In genomic region chr21:33924079-33924765, GRCh38 we compare ENCODE assay signal across 8 cellular contexts. TPM values are rescaled to one million over a fixed set of nuclear protein-coding genes. Genes with fewer than 3 reads are reported as not detected.
A peak's percentile ranks its signal among the peaks of the same experiment; 100 is the strongest.
DNase-seq lines count a peak whose midpoint lies in the region; ATAC-seq, FAIRE-seq and TF ChIP-seq lines count a peak whose summit lies in the region.

No MANE protein-coding gene starts in this region.

- peaks cover 10% of the 10 kb centered on the region for H3K4me1 Mint-ChIP-seq in chondrocyte (ENCODE audit: low read depth)

- intact Hi-C loops in HepG2 (cut with micrococcal nuclease; ENCODE audit: unreplicated experiment): loop anchor here (2.0 to 5.0 kb wide), 4 partner anchors 148 to 425 kb away; partner anchors contain the start of genes MRPS6 and SLC5A3

- in situ Hi-C loops in HepG2 (cut with HindIII; ENCODE audit: extremely low pct_ligation_motif_present, low pct_unique_long_range_greater_than_20kb): loop anchor here (5.0 kb wide), 3 partner anchors 148 to 318 kb away; partner anchors contain the start of genes MRPS6 and SLC5A3

- TF ChIP-seq POLR2A in HepG2 (IDR thresholded peaks at IDR 0.05; ENCODE audit: insufficient read depth in 1 of 2, low read depth in 2 of 2, low read length in 2 of 2): no peak

- peak; percentile 71 for ATAC-seq in HG03280 (IDR thresholded peaks at IDR 0.05; ENCODE audit: unreplicated experiment)
- peak; percentile 99 for ATAC-seq in HepG2

- H3K36me3 Mint-ChIP-seq in chondrocyte (ENCODE audit: low read depth): no peaks in the 10 kb centered on the region

- H3K9me3 Mint-ChIP-seq in chondrocyte (ENCODE audit: low read depth): no peaks in the 10 kb centered on the region

- no peak for TF ChIP-seq EP300 in HepG2 (IDR thresholded peaks at IDR 0.05; ENCODE audit: low read depth in 2 of 2, low read length in 2 of 2)
- TF ChIP-seq EP300 in HepG2 (CRISPR knock-in tag; IDR thresholded peaks at IDR 0.05; ENCODE audit: borderline replicate concordance): no peak

- BruUV-seq in HepG2 (replicated peaks; lab: Mats Ljungman, UMichigan): no TSS peak

- DNase-seq in activated gamma-delta T cell treated with Interleukin-2 at 50 U/mL for 16 hours (peak; percentile 96), activated gamma-delta T cell (lab: John Stamatoyannopoulos, UW) (no peak), NCI-H446 (lab: John Stamatoyannopoulos, UW) (peak; percentile 75 to 88), chondrocyte (ENCODE audit: low spot score) (no peak), HepG2 (ENCODE audit: low spot score) (peak; percentile 70)
- peak; percentile 85 for DNase-seq in activated CD4-positive, alpha-beta T cell treated with anti-CD3 and anti-CD28 coated beads for 1 hour
- peak; percentile 85 to 97 for DNase-seq in stimulated activated CD4-positive, alpha-beta T cell treated with anti-CD3 and anti-CD28 coated beads, Interleukin-4, amount 100 ng/mL, for 48 hours (ENCODE audit: low read depth in 2 of 2)

- peak; percentile 82 for FAIRE-seq in HepG2 (lab: Jason Lieb, UNC)

- H3K4me1 ChIP-seq in HepG2 (ENCODE audit: insufficient read depth, low read length): peaks cover 17% of the 10 kb centered on the region

- no peaks in the 10 kb centered on the region for H3K9me3 ChIP-seq in HepG2 (ENCODE audit: low read length)

- peak overlapping the region; percentile 82 for H2AFZ ChIP-seq in HepG2 (ENCODE audit: low read length)

- peak; percentile 93 for TF ChIP-seq RAD21 in HepG2 (CRISPR knock-in tag; IDR thresholded peaks at IDR 0.05)

- peak overlapping the region; percentile 85 for H3K4me2 ChIP-seq in HepG2 (ENCODE audit: low read depth, low read length)

- POLR2A ChIA-PET in HepG2 (lab: Yijun Ruan, JAX): interaction anchor here (1.0 to 1.6 kb wide), 3 partner anchors 149 to 424 kb away, joined by 4 to 6 read pairs (median 4); partner anchors contain the start of genes MRPS6 and SLC5A3

- H3K27ac ChIP-seq in HepG2 (ENCODE audit: extremely low read length, insufficient read depth, low read length): no peak overlapping the region

- TF ChIP-seq CTCF in chondrocyte (IDR thresholded peaks at IDR 0.05) (peak; percentile 96), HepG2 (CRISPR knock-in tag; IDR thresholded peaks at IDR 0.05) (peak; percentile 97)

- H3K79me2 ChIP-seq in HepG2 (ENCODE audit: insufficient read depth, low read length): no peaks in the 10 kb centered on the region

- no peak overlapping the region for H3K9ac ChIP-seq in HepG2 (ENCODE audit: insufficient read depth, low read depth, low read length)

- CTCF ChIA-PET in HepG2 (lab: Yijun Ruan, JAX; ENCODE audit: low intra/inter-chr PET ratio, low total read pairs): interaction anchor here (1.1 to 3.0 kb wide), 5 partner anchors 278 to 437 kb away, joined by 3 to 35 read pairs (median 17); no protein-coding TSS in a partner anchor

- no peaks in the 10 kb centered on the region for H3K36me3 ChIP-seq in HepG2 (replicated peaks in 1 of 2; ENCODE audit: control insufficient read depth in 1 of 2, insufficient read depth in 2 of 2, low read length in 2 of 2)

- WGBS in HepG2 (ENCODE audit: low lambda C conversion rate): 3% methylated on average over 9 of the region's 13 CpGs

- H3K27me3 ChIP-seq in HepG2 (ENCODE audit: control insufficient read depth in 1 of 2, insufficient read depth in 2 of 2, low read length in 2 of 2): no peaks in the 10 kb centered on the region

- H3K27me3 Mint-ChIP-seq in chondrocyte (ENCODE audit: low read depth): peaks cover 1% of the 10 kb centered on the region

- no peak overlapping the region for H3K4me3 Mint-ChIP-seq in chondrocyte (ENCODE audit: unreplicated experiment)

- no peaks in the 10 kb centered on the region for H4K20me1 ChIP-seq in HepG2 (ENCODE audit: insufficient read depth, low read length)

- peak overlapping the region in 2 of 3 experiments; percentile 38 to 44; a peak in 4 of 6 replicates for H3K4me3 ChIP-seq in HepG2 (replicated peaks in 1 of 3; ENCODE audit: insufficient read depth in 1 of 3, low read depth in 2 of 3, low read length in 3 of 3)

- no peak overlapping the region for H3K27ac Mint-ChIP-seq in chondrocyte (ENCODE audit: unreplicated experiment)

TF ChIP-seq in HepG2, 621 proteins besides CTCF, POLR2A, EP300 and RAD21 (continues in another document):
- TF ChIP-seq JUN (CRISPR knock-in tag; IDR thresholded peaks at IDR 0.05): no peak
- no peak for TF ChIP-seq ZNF101 (CRISPR knock-in tag; IDR thresholded peaks at IDR 0.05; ENCODE audit: borderline replicate concordance, low read depth)
- no peak for TF ChIP-seq NFATC3 (CRISPR knock-in tag; IDR thresholded peaks at IDR 0.05)
- no peak for TF ChIP-seq GTF2F1 (IDR thresholded peaks at IDR 0.05; ENCODE audit: low read length)
- no peak for TF ChIP-seq ZNF256 (CRISPR knock-in tag; conservative IDR thresholded peaks at IDR 0.05)
- 0 out of 2 replicates have a peak, but pooled peaks have one; percentile 13 for TF ChIP-seq ERF (CRISPR knock-in tag; IDR thresholded peaks at IDR 0.05)
- no peak for TF ChIP-seq CENPT (CRISPR knock-in tag; IDR thresholded peaks at IDR 0.05; ENCODE audit: low read depth)
- TF ChIP-seq ZNF552 (CRISPR knock-in tag; IDR thresholded peaks at IDR 0.05; ENCODE audit: borderline replicate concordance): no peak
- peak; percentile 16; the same call in 1 of the 2 replicates for TF ChIP-seq ZNF687 (CRISPR knock-in tag; IDR thresholded peaks at IDR 0.05)
- TF ChIP-seq ZNF75D (CRISPR knock-in tag; IDR thresholded peaks at IDR 0.05; ENCODE audit: borderline replicate concordance): no peak
- TF ChIP-seq GABPB1 (CRISPR knock-in tag; IDR thresholded peaks at IDR 0.05): no peak

RNA-seq across cellular contexts. Expression of gene ATP5PO, which starts 8.6 kb away (rescaled TPM):
- total RNA-seq in chondrocyte: 129 to 131 TPM (median 131 TPM) in 3 replicates
- total RNA-seq in HepG2 (2016; rRNA removed; fragmentation: Illumina TruSeq; extraction: Trizol): 256 and 343 TPM in 2 replicates
- 164 and 167 TPM in 2 replicates for total RNA-seq in HepG2 (2016; cell fraction: cytosol; rRNA removed; fragmentation: Illumina TruSeq; extraction: Trizol; ENCODE audit: low read depth)
- 249 and 372 TPM in 2 replicates for total RNA-seq in HepG2 (2016; cell fraction: insoluble cytoplasmic fraction; rRNA removed; fragmentation: Illumina TruSeq; extraction: Trizol)
- 151 and 155 TPM in 2 replicates for total RNA-seq in HepG2 (2016; cell fraction: membrane; rRNA removed; fragmentation: Illumina TruSeq; extraction: Trizol)
- 91.7 and 110 TPM in 2 replicates for total RNA-seq in HepG2 (2016; cell fraction: nucleus; rRNA removed; fragmentation: Illumina TruSeq; extraction: Trizol)
- 210 and 297 TPM in 2 replicates for polyA plus RNA-seq in HepG2 (2011; rRNA removed)
- polyA plus RNA-seq in HepG2 (2011; cell fraction: cytosol; rRNA removed): 191 and 238 TPM in 2 replicates
- polyA plus RNA-seq in HepG2 (2011; cell fraction: nucleus; rRNA removed): 57.6 and 58.8 TPM in 2 replicates
- polyA plus RNA-seq in HepG2 (2012): 189 and 218 TPM in 2 replicates
- polyA plus RNA-seq in HepG2 (2016; cell fraction: cytosol; fragmentation: Illumina TruSeq; extraction: Trizol; ENCODE audit: low read depth): 156 and 166 TPM in 2 replicates
- polyA plus RNA-seq in HepG2 (2016; cell fraction: insoluble cytoplasmic fraction; fragmentation: Illumina TruSeq; extraction: Trizol; ENCODE audit: low read depth): 387 and 430 TPM in 2 replicates
- polyA plus RNA-seq in HepG2 (2016; cell fraction: membrane; fragmentation: Illumina TruSeq; extraction: Trizol; ENCODE audit: low read depth): 145 and 159 TPM in 2 replicates
- 154 and 160 TPM in 2 replicates for polyA plus RNA-seq in HepG2 (2016; cell fraction: nucleus; fragmentation: Illumina TruSeq; extraction: Trizol; ENCODE audit: insufficient read depth, low read depth)
- 48.9 and 100 TPM in 2 replicates for polyA minus RNA-seq in HepG2 (2011; rRNA and poly(A)+ RNA removed; ENCODE audit: low replicate concordance)
- polyA minus RNA-seq in HepG2 (2011; cell fraction: cytosol; rRNA and poly(A)+ RNA removed): 42.2 and 52.1 TPM in 2 replicates
- 34.6 and 39.2 TPM in 2 replicates for polyA minus RNA-seq in HepG2 (2011; cell fraction: nucleus; rRNA and poly(A)+ RNA removed)

Comparison
In these comparisons a context has a peak if more than half of its experiments do, and no peak if none do; other contexts are left out.
1. DNase-seq: peak in activated gamma-delta T cell treated with Interleukin-2 at 50 U/mL for 16 hours (single experiment), NCI-H446 (2 of 2), activated CD4-positive, alpha-beta T cell treated with anti-CD3 and anti-CD28 coated beads for 1 hour (single experiment), HepG2 (single experiment) and stimulated activated CD4-positive, alpha-beta T cell treated with anti-CD3 and anti-CD28 coated beads, Interleukin-4, amount 100 ng/mL, for 48 hours (2 of 2); none in activated gamma-delta T cell (single experiment) and chondrocyte (single experiment).